Comparison of ENCODE assay signal across 12 cellular contexts in the genomic region with DNA sequence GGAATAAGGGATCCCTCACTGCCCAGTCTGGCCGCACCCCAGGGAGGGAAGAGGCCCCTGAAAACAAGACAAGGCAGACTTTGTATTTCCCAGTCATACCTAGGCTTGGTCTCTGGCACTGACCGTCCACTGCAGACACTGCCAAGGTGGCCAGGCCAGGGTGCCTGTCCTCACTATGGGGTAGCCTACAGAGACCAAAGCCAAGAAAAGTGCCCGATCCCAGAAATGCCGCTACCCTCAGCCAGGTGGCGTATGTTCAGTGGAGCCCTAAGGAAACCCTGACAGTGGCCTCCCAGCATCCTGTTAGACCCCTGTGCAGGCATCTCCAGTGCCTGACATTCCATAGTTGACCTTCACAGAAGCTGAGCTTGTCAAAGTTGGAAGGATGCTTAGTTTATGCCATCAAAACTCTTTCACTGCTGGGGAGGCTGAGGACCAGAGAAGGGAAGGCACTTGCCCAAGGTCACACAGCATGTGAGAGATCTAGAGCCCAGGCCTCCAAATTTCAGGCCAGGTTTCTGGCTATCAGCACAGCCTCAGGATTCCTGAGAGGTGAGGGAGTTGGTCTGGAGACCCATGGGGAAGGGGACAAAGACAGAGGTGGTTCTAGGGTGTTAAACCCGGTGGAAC. TPM values are rescaled to one million over a fixed set of nuclear protein-coding genes. Genes with fewer than 3 reads are reported as not detected.
DNase-seq lines count a peak whose midpoint lies in the region; ATAC-seq and TF ChIP-seq lines count a peak whose summit lies in the region.
"Had no signal": no experiment of that assay in that cellular context is flagged by ENCODE, and none has a peak within 500 bp of the region (broad histone marks: within the 10 kb centered on the region; RNA-seq: fewer than 3 reads in every experiment).

No MANE protein-coding gene starts in this region.

- DNase-seq in activated CD8-positive, alpha-beta T cell treated with anti-CD3 and anti-CD28 coated beads for 36 hours: peak; percentile 15
- no peak for DNase-seq in activated CD8-positive, alpha-beta T cell treated with anti-CD3 and anti-CD28 coated beads, Interleukin-2, amount 10 ng/mL, durations not matched to agents 7 days and 5 days
- DNase-seq in NCI-H82 (lab: John Stamatoyannopoulos, UW) (peak; percentile 75), endodermal cell (peak; percentile 79), spleen (peak; percentile 54), cortex of kidney (lab: John Stamatoyannopoulos, UW) (no peak)
- DNase-seq in central memory CD4-positive, alpha-beta T cell: no peak
- DNase-seq: activated CD4-positive, CD25-positive, alpha-beta regulatory T cell; activated naive CD4-positive, alpha-beta T cell; ovary; upper lobe of left lung had no signal

- H3K9me3 ChIP-seq in endodermal cell (ENCODE audit: control insufficient read depth, low read length) (no peaks in the 10 kb centered on the region), spleen (no peaks in the 10 kb centered on the region)
- H3K9me3 ChIP-seq: ovary, upper lobe of left lung had no signal

- H3K4me1 Mint-ChIP-seq in activated CD8-positive, alpha-beta T cell treated with anti-CD3 and anti-CD28 coated beads for 36 hours (ENCODE audit: low read depth): peaks cover 5% of the 10 kb centered on the region
- peaks cover 11% of the 10 kb centered on the region for H3K4me1 Mint-ChIP-seq in activated CD8-positive, alpha-beta T cell treated with anti-CD3 and anti-CD28 coated beads, Interleukin-2, amount 10 ng/mL, durations not matched to agents 7 days and 5 days (ENCODE audit: low read depth)
- H3K4me1 Mint-ChIP-seq in endodermal cell: peaks cover 11% of the 10 kb centered on the region

- intact Hi-C loops in activated CD8-positive, alpha-beta T cell treated with anti-CD3 and anti-CD28 coated beads for 36 hours (cut with micrococcal nuclease): no loop called here
- intact Hi-C loops in spleen (cut with DNase I; ENCODE audit: low total_unique reads): no loop called here

- no peak overlapping the region for H3K9ac ChIP-seq in endodermal cell (ENCODE audit: extremely low read depth, low read length, poor library complexity, severe bottlenecking)

- H3K4me1 ChIP-seq in endodermal cell (ENCODE audit: control insufficient read depth, insufficient read depth, low read length) (peaks cover 5% of the 10 kb centered on the region), spleen (peaks cover 0 to 29% (median 21%) of the 10 kb centered on the region in 6 donors)

- no peak overlapping the region for H3K4me3 ChIP-seq in endodermal cell (ENCODE audit: low read length)
- H3K4me3 ChIP-seq in spleen: no peak overlapping the region
- H3K4me3 ChIP-seq: ovary, upper lobe of left lung had no signal

- H3K36me3 ChIP-seq in endodermal cell (ENCODE audit: control insufficient read depth, insufficient read depth, low read length): no peaks in the 10 kb centered on the region
- no peaks in the 10 kb centered on the region for H3K36me3 ChIP-seq in spleen
- H3K36me3 ChIP-seq: ovary, upper lobe of left lung had no signal

- H3K27ac Mint-ChIP-seq in activated CD8-positive, alpha-beta T cell treated with anti-CD3 and anti-CD28 coated beads for 36 hours: no peak overlapping the region
- no peak overlapping the region for H3K27ac Mint-ChIP-seq in activated CD8-positive, alpha-beta T cell treated with anti-CD3 and anti-CD28 coated beads, Interleukin-2, amount 10 ng/mL, durations not matched to agents 7 days and 5 days
- no peak overlapping the region for H3K27ac Mint-ChIP-seq in endodermal cell

- TF ChIP-seq CTCF in activated CD8-positive, alpha-beta T cell treated with anti-CD3 and anti-CD28 coated beads for 36 hours (IDR thresholded peaks at IDR 0.05): peak; percentile 13
- TF ChIP-seq CTCF in endodermal cell (conservative IDR thresholded peaks at IDR 0.05) (peak; percentile 82), spleen (IDR thresholded peaks at IDR 0.05 in 8 of 11, conservative IDR thresholded peaks at IDR 0.05 in 3 of 11) (peak in 1 of 11 experiments; percentile 27)

- H3K36me3 Mint-ChIP-seq in activated CD8-positive, alpha-beta T cell treated with anti-CD3 and anti-CD28 coated beads for 36 hours (ENCODE audit: low read depth): no peaks in the 10 kb centered on the region
- H3K36me3 Mint-ChIP-seq in activated CD8-positive, alpha-beta T cell treated with anti-CD3 and anti-CD28 coated beads, Interleukin-2, amount 10 ng/mL, durations not matched to agents 7 days and 5 days (ENCODE audit: low read depth): no peaks in the 10 kb centered on the region
- no peaks in the 10 kb centered on the region for H3K36me3 Mint-ChIP-seq in endodermal cell (ENCODE audit: low read depth)

- TF ChIP-seq POLR2A in spleen (IDR thresholded peaks at IDR 0.05) (no peak), GM18505 (IDR thresholded peaks at IDR 0.05; ENCODE audit: borderline replicate concordance, extremely low read depth, insufficient read depth, insufficient read length) (no peak)

- POLR2A ChIA-PET in activated CD8-positive, alpha-beta T cell treated with anti-CD3 and anti-CD28 coated beads for 36 hours (lab: Charles Lee): no interaction called here
- POLR2A ChIA-PET in activated CD8-positive, alpha-beta T cell treated with anti-CD3 and anti-CD28 coated beads, Interleukin-2, amount 10 ng/mL, durations not matched to agents 7 days and 5 days (lab: Charles Lee): no interaction called here

- H3K27ac ChIP-seq in endodermal cell (ENCODE audit: low read depth, low read length) (no peak overlapping the region), spleen (no peak overlapping the region)
- H3K27ac ChIP-seq: ovary, upper lobe of left lung had no signal

- CTCF ChIA-PET in activated CD8-positive, alpha-beta T cell treated with anti-CD3 and anti-CD28 coated beads for 36 hours (lab: Charles Lee): interaction anchor here (1.0 kb wide), 2 partner anchors 8 to 28 kb away, joined by 3 to 4 read pairs; no protein-coding TSS in a partner anchor
- CTCF ChIA-PET in activated CD8-positive, alpha-beta T cell treated with anti-CD3 and anti-CD28 coated beads, Interleukin-2, amount 10 ng/mL, durations not matched to agents 7 days and 5 days (lab: Charles Lee): interaction anchor here (0.7 kb wide), 2 partner anchors 8 to 11 kb away, joined by 3 read pairs; no protein-coding TSS in a partner anchor

- 67 to 71% methylated on average over 6 of the region's 6 CpGs for WGBS in endodermal cell (ENCODE audit: insufficient coverage in 1 of 2, insufficient read length in 1 of 2), 2 experiments
- WGBS in spleen, 5 donors: 29 to 44% (median 34%) methylated on average over 4 to 6 of the region's 6 CpGs

- no peak for ATAC-seq in activated CD8-positive, alpha-beta T cell treated with anti-CD3 and anti-CD28 coated beads for 36 hours
- ATAC-seq in activated CD8-positive, alpha-beta T cell treated with anti-CD3 and anti-CD28 coated beads, Interleukin-2, amount 10 ng/mL, durations not matched to agents 7 days and 5 days: no peak
- no peak for ATAC-seq in GM18505 (IDR thresholded peaks at IDR 0.05; ENCODE audit: unreplicated experiment)

- no peak overlapping the region for H3K4me3 Mint-ChIP-seq in activated CD8-positive, alpha-beta T cell treated with anti-CD3 and anti-CD28 coated beads for 36 hours
- H3K4me3 Mint-ChIP-seq in activated CD8-positive, alpha-beta T cell treated with anti-CD3 and anti-CD28 coated beads, Interleukin-2, amount 10 ng/mL, durations not matched to agents 7 days and 5 days: no peak overlapping the region
- H3K4me3 Mint-ChIP-seq in endodermal cell: no peak overlapping the region

- H3K9me3 Mint-ChIP-seq in activated CD8-positive, alpha-beta T cell treated with anti-CD3 and anti-CD28 coated beads for 36 hours: no peaks in the 10 kb centered on the region
- no peaks in the 10 kb centered on the region for H3K9me3 Mint-ChIP-seq in activated CD8-positive, alpha-beta T cell treated with anti-CD3 and anti-CD28 coated beads, Interleukin-2, amount 10 ng/mL, durations not matched to agents 7 days and 5 days (ENCODE audit: insufficient read depth)
- H3K9me3 Mint-ChIP-seq in endodermal cell: no peaks in the 10 kb centered on the region

- H3K27me3 Mint-ChIP-seq in activated CD8-positive, alpha-beta T cell treated with anti-CD3 and anti-CD28 coated beads for 36 hours: peaks cover 58% of the 10 kb centered on the region
- peaks cover 54% of the 10 kb centered on the region for H3K27me3 Mint-ChIP-seq in activated CD8-positive, alpha-beta T cell treated with anti-CD3 and anti-CD28 coated beads, Interleukin-2, amount 10 ng/mL, durations not matched to agents 7 days and 5 days (ENCODE audit: low read depth)
- H3K27me3 Mint-ChIP-seq in endodermal cell (ENCODE audit: insufficient read depth): peaks cover 59% of the 10 kb centered on the region

- H3K27me3 ChIP-seq in endodermal cell (ENCODE audit: control insufficient read depth, insufficient read depth, low read length, poor library complexity, severe bottlenecking) (peaks cover 52% of the 10 kb centered on the region), spleen (replicated peaks in 1 of 7) (peaks cover 0 to 96% (median 61%) of the 10 kb centered on the region in 7 donors)
- H3K27me3 ChIP-seq: ovary had no signal

RNA-seq across cellular contexts. Expression of a gene that starts 2.5 kb away (rescaled TPM):
- not detected for total RNA-seq in activated CD8-positive, alpha-beta T cell treated with anti-CD3 and anti-CD28 coated beads for 36 hours
- not detected for total RNA-seq in activated CD8-positive, alpha-beta T cell treated with anti-CD3 and anti-CD28 coated beads, Interleukin-2, amount 10 ng/mL, durations not matched to agents 7 days and 5 days
- total RNA-seq in endodermal cell (not detected), spleen (under 1 TPM in 1 of 7 donors, not detected in 6; 0.09 TPM)
- 10.8 TPM for polyA plus RNA-seq in endodermal cell (2013, experiment 1 of 2)
- 9.9 TPM for polyA plus RNA-seq in endodermal cell (2013, experiment 2 of 2)
- not detected for polyA plus RNA-seq in spleen
- total RNA-seq: ovary, upper lobe of left lung had no signal
- polyA plus RNA-seq: ovary had no signal

RNA-seq across cellular contexts. Expression of a gene that starts 20.1 kb away (rescaled TPM):
- 1 to 10 TPM; 9.4 to 9.8 TPM for total RNA-seq in activated CD8-positive, alpha-beta T cell treated with anti-CD3 and anti-CD28 coated beads for 36 hours
- total RNA-seq in activated CD8-positive, alpha-beta T cell treated with anti-CD3 and anti-CD28 coated beads, Interleukin-2, amount 10 ng/mL, durations not matched to agents 7 days and 5 days: 1 to 10 TPM; 8.9 to 9.3 TPM
- total RNA-seq in endodermal cell (10 to 100 TPM in 1 of 2 donors, 1 to 10 TPM in 1; 9.7 to 19.3 TPM), spleen (10 to 100 TPM; 10.6 to 31.3 (median 14.2) TPM)
- polyA plus RNA-seq in endodermal cell (2013, experiment 1 of 2): 15.8 TPM
- polyA plus RNA-seq in endodermal cell (2013, experiment 2 of 2): 13.7 TPM
- polyA plus RNA-seq in spleen: 10 to 100 TPM in 1 of 3 donors, 1 to 10 TPM in 2; 4.5 to 11.2 (median 7.0) TPM

Comparison
In these comparisons a context has a peak if more than half of its experiments do, and no peak if none do; other contexts are left out.
1. DNase-seq: peak in activated CD8-positive, alpha-beta T cell treated with anti-CD3 and anti-CD28 coated beads for 36 hours (single experiment), NCI-H82 (single experiment), endodermal cell (single experiment) and spleen (single experiment); none in activated CD8-positive, alpha-beta T cell treated with anti-CD3 and anti-CD28 coated beads, Interleukin-2, amount 10 ng/mL, durations not matched to agents 7 days and 5 days (single experiment), central memory CD4-positive, alpha-beta T cell (single experiment) and cortex of kidney (single experiment).